In genomic region chr10:87861034-87861433, GRCh38 we compare ENCODE assay signal across 8 cellular contexts. TPM values are rescaled to one million over a fixed set of nuclear protein-coding genes. Genes with fewer than 3 reads are reported as not detected.
DNase-seq lines count a peak whose midpoint lies in the region; ATAC-seq and TF ChIP-seq lines count a peak whose summit lies in the region.

No MANE protein-coding gene starts in this region.

- H3K36me3 ChIP-seq in ascending aorta, result no peaks in the 10 kb centered on the region

- no peaks in the 10 kb centered on the region for H3K9me3 Mint-ChIP-seq in stimulated activated naive CD8-positive, alpha-beta T cell treated with anti-CD3 and anti-CD28 coated beads, Interleukin-15, Interleukin-2, amounts not matched to agents 100 ng/mL and 50 ng/mL, for 24 hours
- no peaks in the 10 kb centered on the region for H3K9me3 Mint-ChIP-seq in mesothelial cell of epicardium

- H3K27ac Mint-ChIP-seq in stimulated activated naive CD8-positive, alpha-beta T cell treated with anti-CD3 and anti-CD28 coated beads, Interleukin-15, Interleukin-2, amounts not matched to agents 100 ng/mL and 50 ng/mL, for 24 hours, result no peak overlapping the region
- peak overlapping the region; percentile 96 for H3K27ac Mint-ChIP-seq in mesothelial cell of epicardium

- H3K4me1 ChIP-seq in ascending aorta, result peaks cover 0 to 7% of the 10 kb centered on the region in 2 donors

- H3K27me3 Mint-ChIP-seq in stimulated activated naive CD8-positive, alpha-beta T cell treated with anti-CD3 and anti-CD28 coated beads, Interleukin-15, Interleukin-2, amounts not matched to agents 100 ng/mL and 50 ng/mL, for 24 hours, result no peaks in the 10 kb centered on the region
- no peaks in the 10 kb centered on the region for H3K27me3 Mint-ChIP-seq in mesothelial cell of epicardium (ENCODE audit: low read depth)

- ATAC-seq in stimulated activated naive CD8-positive, alpha-beta T cell treated with anti-CD3 and anti-CD28 coated beads, Interleukin-15, Interleukin-2, amounts not matched to agents 100 U/mL and 50 U/mL, for 24 hours, result no peak
- ATAC-seq in GM19395 (IDR thresholded peaks at IDR 0.05; ENCODE audit: unreplicated experiment), result no peak

- peaks cover 6% of the 10 kb centered on the region for H3K36me3 Mint-ChIP-seq in stimulated activated naive CD8-positive, alpha-beta T cell treated with anti-CD3 and anti-CD28 coated beads, Interleukin-15, Interleukin-2, amounts not matched to agents 100 ng/mL and 50 ng/mL, for 24 hours (ENCODE audit: low read depth)
- no peaks in the 10 kb centered on the region for H3K36me3 Mint-ChIP-seq in mesothelial cell of epicardium

- no peak for DNase-seq in stimulated activated naive CD8-positive, alpha-beta T cell treated with anti-CD3 and anti-CD28 coated beads, Interleukin-15, Interleukin-2, amounts not matched to agents 100 U/mL and 50 U/mL, for 24 hours
- DNase-seq in ascending aorta (ENCODE audit: low spot score in 2 of 2) (no peak), mesothelial cell of epicardium (ENCODE audit: low spot score in 2 of 2, unreplicated experiment in 2 of 2) (no peak), activated gamma-delta T cell treated with Interleukin-2 at 50 U/mL for 16 hours (no peak), COLO668 (lab: John Stamatoyannopoulos, UW; ENCODE audit: unreplicated experiment) (no peak), NCI-H1694 treated with DMSO at 0.1 percent for 48 hours (lab: John Stamatoyannopoulos, UW) (no peak)

- no peaks in the 10 kb centered on the region for H3K9me3 ChIP-seq in ascending aorta

- H3K27me3 ChIP-seq in ascending aorta, result no peaks in the 10 kb centered on the region

- TF ChIP-seq CTCF in ascending aorta (IDR thresholded peaks at IDR 0.05), result no peak
- no peak for TF ChIP-seq CTCF in mesothelial cell of epicardium (IDR thresholded peaks at IDR 0.05; ENCODE audit: unreplicated experiment)

- intact Hi-C loops in ascending aorta (cut with DNase I), result loop anchor here (2.0 to 5.0 kb wide), 6 partner anchors 36 to 381 kb away; no protein-coding TSS in a partner anchor

- H3K27ac ChIP-seq in ascending aorta, result peak overlapping the region; percentile 92 to 100

- peak overlapping the region; percentile 91 for H3K4me3 Mint-ChIP-seq in stimulated activated naive CD8-positive, alpha-beta T cell treated with anti-CD3 and anti-CD28 coated beads, Interleukin-15, Interleukin-2, amounts not matched to agents 100 ng/mL and 50 ng/mL, for 24 hours
- H3K4me3 Mint-ChIP-seq in mesothelial cell of epicardium, result peak overlapping the region; percentile 91

- peak overlapping the region; percentile 100 for H3K4me3 ChIP-seq in ascending aorta

- H3K4me1 Mint-ChIP-seq in stimulated activated naive CD8-positive, alpha-beta T cell treated with anti-CD3 and anti-CD28 coated beads, Interleukin-15, Interleukin-2, amounts not matched to agents 100 ng/mL and 50 ng/mL, for 24 hours (ENCODE audit: low read depth), result peaks cover 29% of the 10 kb centered on the region
- peaks cover 23% of the 10 kb centered on the region for H3K4me1 Mint-ChIP-seq in mesothelial cell of epicardium

RNA-seq across cellular contexts. Expression of gene KLLN, which starts 2.3 kb away (rescaled TPM):
- total RNA-seq in ascending aorta (not detected), mesothelial cell of epicardium (1.1 to 1.2 TPM (median 1.2 TPM) in 3 replicates)

RNA-seq across cellular contexts. Expression of gene PTEN, which starts 2.4 kb away (rescaled TPM):
- total RNA-seq in ascending aorta (96.3 TPM), mesothelial cell of epicardium (72.7 to 77.9 TPM (median 72.7 TPM) in 3 replicates)

RNA-seq across cellular contexts. Expression of gene ATAD1, which starts 43.0 kb away (rescaled TPM):
- total RNA-seq in ascending aorta (22.1 TPM), mesothelial cell of epicardium (49.1 to 54.3 TPM (median 50.2 TPM) in 3 replicates)
